Comparison of ENCODE assay signal across 19 cellular contexts in genomic region chr20:2740702-2741101, GRCh38. TPM values are rescaled to one million over a fixed set of nuclear protein-coding genes. Genes with fewer than 3 reads are reported as not detected.
A peak's percentile ranks its signal among the peaks of the same experiment; 100 is the strongest.
DNase-seq lines count a peak whose midpoint lies in the region; ATAC-seq lines count a peak whose summit lies in the region.
"Had no signal": no experiment of that assay in that cellular context is flagged by ENCODE, and none has a peak within 500 bp of the region (broad histone marks: within the 10 kb centered on the region; RNA-seq: fewer than 3 reads in every experiment).

No MANE protein-coding gene starts in this region.

- no peaks in the 10 kb centered on the region for H3K36me3 Mint-ChIP-seq in activated CD4-positive, alpha-beta T cell treated with anti-CD3 and anti-CD28 coated beads, Interleukin-2, amount 10 ng/mL, durations not matched to agents 24 days and 14 days (ENCODE audit: low read depth)
- H3K36me3 Mint-ChIP-seq in CD4-positive, CD25-positive, alpha-beta regulatory T cell = no peaks in the 10 kb centered on the region
- H3K36me3 Mint-ChIP-seq in T-helper 17 cell (ENCODE audit: low read depth) = no peaks in the 10 kb centered on the region
- H3K36me3 Mint-ChIP-seq: naive B cell had no signal

- H3K4me1 ChIP-seq in CD4-positive, CD25-positive, alpha-beta regulatory T cell (ENCODE audit: control insufficient read depth, insufficient read depth, low read length, poor library complexity, severe bottlenecking) = peaks cover 29% of the 10 kb centered on the region
- H3K4me1 ChIP-seq: left lung, SJSA1 had no signal

- no peaks in the 10 kb centered on the region for H3K36me3 ChIP-seq in CD4-positive, CD25-positive, alpha-beta regulatory T cell (ENCODE audit: control insufficient read depth, insufficient read depth, low read length)
- H3K36me3 ChIP-seq: left lung, SJSA1, stomach, thyroid gland had no signal

- H3K27ac Mint-ChIP-seq in activated CD4-positive, alpha-beta T cell treated with anti-CD3 and anti-CD28 coated beads, Interleukin-2, amount 10 ng/mL, durations not matched to agents 24 days and 14 days = peak overlapping the region; percentile 46
- H3K27ac Mint-ChIP-seq in CD4-positive, CD25-positive, alpha-beta regulatory T cell = peak overlapping the region; percentile 93 to 99 (median 94)
- peak overlapping the region; percentile 96 for H3K27ac Mint-ChIP-seq in T-helper 17 cell
- H3K27ac Mint-ChIP-seq: naive B cell had no signal

- peaks cover 10% of the 10 kb centered on the region for H3K27me3 Mint-ChIP-seq in activated CD4-positive, alpha-beta T cell treated with anti-CD3 and anti-CD28 coated beads, Interleukin-2, amount 10 ng/mL, durations not matched to agents 24 days and 14 days
- peaks cover 4% of the 10 kb centered on the region for H3K27me3 Mint-ChIP-seq in CD4-positive, CD25-positive, alpha-beta regulatory T cell
- H3K27me3 Mint-ChIP-seq in T-helper 17 cell = no peaks in the 10 kb centered on the region

- intact Hi-C loops in activated CD4-positive, alpha-beta T cell treated with anti-CD3 and anti-CD28 coated beads, Interleukin-2, amount 10 ng/mL, durations not matched to agents 24 days and 14 days (cut with micrococcal nuclease) = no loop called here

- H3K27me3 ChIP-seq in CD4-positive, CD25-positive, alpha-beta regulatory T cell (ENCODE audit: control insufficient read depth, insufficient read depth, low read length) = no peaks in the 10 kb centered on the region
- H3K27me3 ChIP-seq: SJSA1, stomach, thyroid gland had no signal

- H3K9me3 Mint-ChIP-seq in activated CD4-positive, alpha-beta T cell treated with anti-CD3 and anti-CD28 coated beads, Interleukin-2, amount 10 ng/mL, durations not matched to agents 24 days and 14 days = no peaks in the 10 kb centered on the region
- H3K9me3 Mint-ChIP-seq in CD4-positive, CD25-positive, alpha-beta regulatory T cell = no peaks in the 10 kb centered on the region
- H3K9me3 Mint-ChIP-seq: naive B cell had no signal

- no peak overlapping the region for H3K4me3 Mint-ChIP-seq in activated CD4-positive, alpha-beta T cell treated with anti-CD3 and anti-CD28 coated beads, Interleukin-2, amount 10 ng/mL, durations not matched to agents 24 days and 14 days
- peak overlapping the region in 3 of 4 donors; percentile 23 to 78 (median 72) for H3K4me3 Mint-ChIP-seq in CD4-positive, CD25-positive, alpha-beta regulatory T cell
- peak overlapping the region; percentile 15 for H3K4me3 Mint-ChIP-seq in T-helper 17 cell

- H3K9me3 ChIP-seq in CD4-positive, CD25-positive, alpha-beta regulatory T cell (ENCODE audit: control insufficient read depth in 2 of 2, low read length in 2 of 2) = no peaks in the 10 kb centered on the region
- no peaks in the 10 kb centered on the region for H3K9me3 ChIP-seq in T-helper 17 cell (ENCODE audit: control insufficient read depth, low read length, poor library complexity, severe bottlenecking)
- H3K9me3 ChIP-seq: left lung, SJSA1, stomach, thyroid gland had no signal

- H3K27ac ChIP-seq in CD4-positive, CD25-positive, alpha-beta regulatory T cell (ENCODE audit: insufficient read depth, low read length, poor library complexity, severe bottlenecking) = peak overlapping the region; percentile 63
- H3K27ac ChIP-seq: left lung, SJSA1, stomach, thyroid gland had no signal

- peak overlapping the region; percentile 44 for H3K4me3 ChIP-seq in CD4-positive, CD25-positive, alpha-beta regulatory T cell (ENCODE audit: low read depth, low read length)
- H3K4me3 ChIP-seq: left lung, SJSA1, stomach, thyroid gland had no signal

- peaks cover 31% of the 10 kb centered on the region for H3K4me1 Mint-ChIP-seq in activated CD4-positive, alpha-beta T cell treated with anti-CD3 and anti-CD28 coated beads, Interleukin-2, amount 10 ng/mL, durations not matched to agents 24 days and 14 days
- H3K4me1 Mint-ChIP-seq in CD4-positive, CD25-positive, alpha-beta regulatory T cell = peaks cover 11 to 57% (median 39%) of the 10 kb centered on the region in 4 donors
- peaks cover 35% of the 10 kb centered on the region for H3K4me1 Mint-ChIP-seq in T-helper 17 cell

- no peak for ATAC-seq in CD4-positive, CD25-positive, alpha-beta regulatory T cell (ENCODE audit: low read depth in 2 of 2)
- ATAC-seq in T-helper 17 cell = no peak
- ATAC-seq: left lung had no signal

- DNase-seq in activated CD4-positive, alpha-beta T cell treated with anti-CD3 and anti-CD28 coated beads, Interleukin-2, amount 10 ng/mL, durations not matched to agents 24 days and 14 days = no peak
- no peak for DNase-seq in activated CD4-positive, alpha-beta T cell treated with anti-CD3 and anti-CD28 coated beads for 1 hour
- no peak for DNase-seq in CD4-positive, CD25-positive, alpha-beta regulatory T cell
- DNase-seq in T-helper 17 cell = no peak
- DNase-seq in islet precursor cell = peak; percentile 41
- DNase-seq in D341Med (ENCODE audit: low spot score) = no peak
- DNase-seq in KG1 (lab: John Stamatoyannopoulos, UW) = no peak
- no peak for DNase-seq in NCI-H69 (lab: John Stamatoyannopoulos, UW)
- DNase-seq: activated CD4-positive, CD25-positive, alpha-beta regulatory T cell treated with anti-CD3 and anti-CD28 coated beads, Interleukin-2, amount 50 U/mL, for 72 hours; hippocampal formation; left lung; naive B cell; NCI-H1092 treated with DMSO at 0.1 percent for 48 hours; NCI-H187 treated with DMSO at 0.1 percent for 48 hours; NCI-H526 treated with DMSO at 0.1 percent for 48 hours; stomach; thyroid gland had no signal

RNA-seq across cellular contexts. Expression of gene EBF4, which starts 48.1 kb away (rescaled TPM):
- total RNA-seq in activated CD4-positive, alpha-beta T cell treated with anti-CD3 and anti-CD28 coated beads, Interleukin-2, amount 10 ng/mL, durations not matched to agents 24 days and 14 days = 7.3 and 7.6 TPM in 2 replicates
- 1.8 TPM for total RNA-seq in CD4-positive, CD25-positive, alpha-beta regulatory T cell
- under 1 TPM in 2 of 4 donors, not detected in 2; 0.36 to 0.76 TPM for polyA plus RNA-seq in CD4-positive, CD25-positive, alpha-beta regulatory T cell
- 1 to 10 TPM; 2.0 to 2.3 TPM for total RNA-seq in T-helper 17 cell

RNA-seq across cellular contexts. Expression of gene CPXM1, which starts 59.7 kb away (rescaled TPM):
- 0.14 and 0.38 TPM in 2 replicates for total RNA-seq in activated CD4-positive, alpha-beta T cell treated with anti-CD3 and anti-CD28 coated beads, Interleukin-2, amount 10 ng/mL, durations not matched to agents 24 days and 14 days
- total RNA-seq in CD4-positive, CD25-positive, alpha-beta regulatory T cell = 1.2 TPM
- under 1 TPM in 1 of 4 donors, not detected in 3; 0.10 TPM for polyA plus RNA-seq in CD4-positive, CD25-positive, alpha-beta regulatory T cell
- under 1 TPM; 0.12 to 0.23 TPM for total RNA-seq in T-helper 17 cell
- total RNA-seq: A172 had no signal

Comparison
In these comparisons a context has a peak if more than half of its experiments do, and no peak if none do; other contexts are left out.
1. H3K27ac Mint-ChIP-seq: peak in every context shown above with its lines; median percentile 96 in T-helper 17 cell; 94 in CD4-positive, CD25-positive, alpha-beta regulatory T cell; 46 in activated CD4-positive, alpha-beta T cell treated with anti-CD3 and anti-CD28 coated beads, Interleukin-2, amount 10 ng/mL, durations not matched to agents 24 days and 14 days.